In the genomic region with DNA sequence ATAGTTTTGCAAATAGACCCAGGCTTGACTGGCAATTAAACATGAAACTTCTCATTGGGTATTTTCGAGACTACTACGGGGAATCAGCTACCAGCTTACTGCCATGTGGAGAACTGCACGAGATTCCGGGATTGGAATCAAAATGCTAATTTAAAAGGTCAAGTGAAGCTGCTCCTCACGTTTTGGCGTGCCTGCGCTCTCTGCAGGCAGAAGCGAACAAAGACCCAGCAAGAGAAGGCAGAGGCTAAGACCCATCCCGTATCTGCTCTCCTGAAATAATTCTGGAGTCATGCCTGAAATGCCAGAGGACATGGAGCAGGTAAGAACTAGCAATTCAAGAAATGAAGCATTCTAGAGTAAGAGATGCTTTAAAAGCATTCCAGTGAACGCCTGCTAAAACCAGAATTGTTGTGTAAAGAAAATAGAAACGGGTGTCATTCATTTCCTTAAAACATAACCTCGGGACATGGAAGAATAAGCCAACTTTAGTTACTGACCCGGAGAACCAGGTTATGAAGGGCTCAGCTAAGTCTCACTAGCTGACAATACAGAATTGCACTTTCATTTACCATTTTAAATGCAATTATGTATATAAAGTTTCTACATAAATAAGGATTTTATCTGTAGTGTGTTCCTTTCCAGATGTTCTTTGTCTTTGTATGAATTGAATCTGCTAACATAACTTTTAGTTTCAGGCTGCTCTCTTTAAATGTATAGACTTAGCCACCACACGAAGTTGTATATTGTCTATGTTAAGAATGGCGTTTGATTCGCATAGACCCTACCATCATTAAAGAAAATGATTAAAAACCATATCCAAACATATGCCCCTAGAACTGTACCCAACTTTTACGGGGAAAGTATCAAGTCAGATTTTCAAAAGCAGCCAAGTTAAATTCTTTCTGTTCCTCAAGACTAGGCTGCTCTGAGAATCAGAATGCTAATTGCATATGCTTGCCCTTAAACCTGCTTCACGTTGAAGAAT, we compare ENCODE assay signal across 8 cellular contexts. TPM values are rescaled to one million over a fixed set of nuclear protein-coding genes. Genes with fewer than 3 reads are reported as not detected.
DNase-seq lines count a peak whose midpoint lies in the region; ATAC-seq and TF ChIP-seq lines count a peak whose summit lies in the region.

No MANE protein-coding gene starts in this region.

- no peaks in the 10 kb centered on the region for H3K27me3 ChIP-seq in brain microvascular endothelial cell (replicated peaks)

- in situ Hi-C loops in brain microvascular endothelial cell (cut with HindIII; ENCODE audit: low pct_ligation_motif_present, low sequenced_read_pairs) = no loop called here

- peak overlapping the region; percentile 93 for H3K27ac ChIP-seq in brain microvascular endothelial cell

- ATAC-seq in HG03469 (IDR thresholded peaks at IDR 0.05; ENCODE audit: unreplicated experiment) (peak; percentile 16), HG02981 (IDR thresholded peaks at IDR 0.05; ENCODE audit: unreplicated experiment) (no peak)

- peak overlapping the region; percentile 64 for H3K4me3 ChIP-seq in brain microvascular endothelial cell (ENCODE audit: low read depth, low read length)

- DNase-seq in ELR (ENCODE audit: low read depth) = peak; percentile 85
- peak; percentile 79 for DNase-seq in SK-N-DZ (ENCODE audit: low spot score)
- DNase-seq in brain microvascular endothelial cell = peak; percentile 52
- DNase-seq in iPS DF 4.7 (ENCODE audit: extremely low read depth, low spot score) = peak; percentile 94
- peak; percentile 70 for DNase-seq in retina
- no peak for DNase-seq in NK-92 (lab: John Stamatoyannopoulos, UW; ENCODE audit: unreplicated experiment)

- no peaks in the 10 kb centered on the region for H3K36me3 ChIP-seq in brain microvascular endothelial cell (replicated peaks)

- TF ChIP-seq CTCF in brain microvascular endothelial cell (IDR thresholded peaks at IDR 0.05; ENCODE audit: low read depth, low read length, missing control alignments) = peak; percentile 56

RNA-seq across cellular contexts. Expression of a gene that starts 2.0 kb away (rescaled TPM):
- 79.5 and 86.3 TPM in 2 replicates for polyA plus RNA-seq in SK-N-DZ (2014; cell fraction: cytosol; rRNA removed)
- 56.8 and 66.1 TPM in 2 replicates for polyA plus RNA-seq in SK-N-DZ (2014; cell fraction: nucleus; rRNA removed)

RNA-seq across cellular contexts. Expression of a gene that starts 43.0 kb away (rescaled TPM):
- polyA plus RNA-seq in SK-N-DZ (2014; cell fraction: cytosol; rRNA removed) = 105 and 107 TPM in 2 replicates
- polyA plus RNA-seq in SK-N-DZ (2014; cell fraction: nucleus; rRNA removed) = 60.4 and 93.4 TPM in 2 replicates

RNA-seq across cellular contexts. Expression of a gene that starts 43.5 kb away (rescaled TPM):
- 31.3 and 36.0 TPM in 2 replicates for polyA plus RNA-seq in SK-N-DZ (2014; cell fraction: cytosol; rRNA removed)
- polyA plus RNA-seq in SK-N-DZ (2014; cell fraction: nucleus; rRNA removed) = 31.5 and 31.6 TPM in 2 replicates
